In genomic region chr9:82353631-82354030, GRCh38 we compare ENCODE assay signal across 24 cellular contexts.
DNase-seq lines count a peak whose midpoint lies in the region; ATAC-seq, FAIRE-seq and TF ChIP-seq lines count a peak whose summit lies in the region.
"Had no signal": no experiment of that assay in that cellular context is flagged by ENCODE, and none has a peak within 500 bp of the region (broad histone marks: within the 10 kb centered on the region; RNA-seq: fewer than 3 reads in every experiment).

No MANE protein-coding gene starts in this region.

- in situ Hi-C loops in mammary epithelial cell (cut with MboI; ENCODE audit: low sequenced_read_pairs in 2 of 2): no loop called here

- no peak overlapping the region for H3K4me3 ChIP-seq in ACC112 (ENCODE audit: low read depth, low read length)
- H3K4me3 ChIP-seq in mammary epithelial cell (replicated peaks in 1 of 3; ENCODE audit: insufficient read depth in 1 of 3, low read depth in 2 of 3, low read length in 3 of 3): no peak overlapping the region
- H3K4me3 ChIP-seq in mesenchymal stem cell (ENCODE audit: insufficient read depth in 1 of 2, low read depth in 1 of 2, low read length in 2 of 2): no peak overlapping the region
- H3K4me3 ChIP-seq: BLaER1, PC-9 had no signal

- FAIRE-seq in GM12892 (lab: Jason Lieb, UNC): no peak

- no peak for ATAC-seq in HG03196 (IDR thresholded peaks at IDR 0.05; ENCODE audit: unreplicated experiment)

- BruUV-seq in mammary epithelial cell (replicated peaks; lab: Mats Ljungman, UMichigan): TSS peak; percentile 26

- H4K91ac ChIP-seq in mesenchymal stem cell (ENCODE audit: low read length): no peak overlapping the region

- H3K4me2 ChIP-seq in mammary epithelial cell (ENCODE audit: insufficient read depth, low read depth, low read length) (peak overlapping the region; percentile 3), mesenchymal stem cell (ENCODE audit: low read length, poor library complexity, severe bottlenecking) (no peak overlapping the region)
- H3K4me2 ChIP-seq: BLaER1, KMS-11, PC-9 had no signal

- intact Hi-C loops in mammary epithelial cell (cut with micrococcal nuclease): loop anchor here (1.0 to 10.0 kb wide), 2 partner anchors 21 to 61 kb away; no protein-coding TSS in a partner anchor

- no peak overlapping the region for H2BK12ac ChIP-seq in mesenchymal stem cell (ENCODE audit: low read length in 2 of 2)

- H4K20me1 ChIP-seq in mammary epithelial cell (ENCODE audit: insufficient read depth, low read length): no peaks in the 10 kb centered on the region
- H4K20me1 ChIP-seq: BLaER1 had no signal

- no peaks in the 10 kb centered on the region for H3K79me1 ChIP-seq in mesenchymal stem cell (replicated peaks; ENCODE audit: low read length, poor library complexity, severe bottlenecking)

- H3K79me2 ChIP-seq in ACC112 (ENCODE audit: control insufficient read depth, insufficient read depth, low read length, unreplicated experiment) (no peaks in the 10 kb centered on the region), mammary epithelial cell (ENCODE audit: insufficient read depth, low read length) (no peaks in the 10 kb centered on the region)

- CTCF ChIA-PET in mammary epithelial cell (lab: Charles Lee; ENCODE audit: low non-redundant PET): no interaction called here

- WGBS in mammary epithelial cell (ENCODE audit: low coverage, missing lambda C conversion rate): 0% methylated on average over 2 of the region's 2 CpGs
- WGBS in mesenchymal stem cell: 100% methylated on average over 1 of the region's 2 CpGs

- H2BK15ac ChIP-seq in mesenchymal stem cell (ENCODE audit: low read depth, poor library complexity, severe bottlenecking): no peak overlapping the region

- peak overlapping the region in 1 of 2 experiments; percentile 22 for H3K14ac ChIP-seq in mesenchymal stem cell (ENCODE audit: low read length in 2 of 2)

- H3K4me1 ChIP-seq in ACC112 (ENCODE audit: control insufficient read depth, insufficient read depth, low read length, unreplicated experiment) (peaks cover 17% of the 10 kb centered on the region), mammary epithelial cell (ENCODE audit: insufficient read depth, low read length) (peaks cover 37% of the 10 kb centered on the region), mesenchymal stem cell (ENCODE audit: control insufficient read depth, insufficient read depth, low read depth, low read length) (peaks cover 5% of the 10 kb centered on the region)
- H3K4me1 ChIP-seq: BLaER1 had no signal

- H3K36me3 ChIP-seq in ACC112 (ENCODE audit: insufficient read depth, low read length) (no peaks in the 10 kb centered on the region), mammary epithelial cell (ENCODE audit: insufficient read depth, low read length) (no peaks in the 10 kb centered on the region), mesenchymal stem cell (ENCODE audit: control insufficient read depth in 1 of 2, insufficient read depth in 2 of 2, low read depth in 1 of 2, low read length in 2 of 2) (no peaks in the 10 kb centered on the region)
- H3K36me3 ChIP-seq: BLaER1 had no signal

- TF ChIP-seq POLR2A in GM12892 (IDR thresholded peaks at IDR 0.05; ENCODE audit: low read depth, low read length): no peak

- no peak overlapping the region for H2BK120ac ChIP-seq in mesenchymal stem cell (ENCODE audit: low read depth, low read length)

- H3K27me3 ChIP-seq in ACC112 (ENCODE audit: insufficient read depth, low read length) (no peaks in the 10 kb centered on the region), mammary epithelial cell (ENCODE audit: insufficient read depth, low read length) (no peaks in the 10 kb centered on the region), mesenchymal stem cell (ENCODE audit: control insufficient read depth in 1 of 2, insufficient read depth in 1 of 2, low read length in 2 of 2) (no peaks in the 10 kb centered on the region)
- H3K27me3 ChIP-seq: BLaER1 had no signal

- peak overlapping the region; percentile 33 for H2AK5ac ChIP-seq in mesenchymal stem cell (ENCODE audit: low read length, severe bottlenecking)

- dilution Hi-C loops in mammary epithelial cell (cut with HindIII; ENCODE audit: low sequenced_read_pairs): no loop called here

- peak; percentile 11 for DNase-seq in NCI-H226
- no peak for DNase-seq in mammary epithelial cell
- no peak for DNase-seq in mesenchymal stem cell
- DNase-seq in GM12892 (ENCODE audit: insufficient read length): no peak
- no peak for DNase-seq in OCI-M1 (lab: John Stamatoyannopoulos, UW)
- DNase-seq in kidney tubule cell (ENCODE audit: low spot score): no peak
- DNase-seq: CD4-positive, CD25-positive, alpha-beta regulatory T cell; DMS153; DND-41; H9; NCI-H1092; NCI-H1417 treated with DMSO at 0.1 percent for 48 hours; NCI-H1694 treated with DMSO at 0.1 percent for 48 hours; NCI-H2171 treated with DMSO at 0.1 percent for 48 hours; NCI-H446; NCI-H524 treated with DMSO at 0.1 percent for 48 hours; NCI-H774; PC-9; SHP77; SW 1271 had no signal

- H3K4ac ChIP-seq in mesenchymal stem cell (ENCODE audit: low read depth in 1 of 2, low read length in 2 of 2): no peak overlapping the region

- no peak overlapping the region for H2BK5ac ChIP-seq in mesenchymal stem cell (ENCODE audit: low read depth, low read length, poor library complexity, severe bottlenecking)

- peak overlapping the region; percentile 66 for H3K27ac ChIP-seq in ACC112 (ENCODE audit: low read depth, low read length)
- peak overlapping the region; percentile 83 for H3K27ac ChIP-seq in mammary epithelial cell (ENCODE audit: insufficient read depth, low read depth, low read length)
- no peak overlapping the region for H3K27ac ChIP-seq in mesenchymal stem cell (ENCODE audit: low read length, poor library complexity, severe bottlenecking)
- H3K27ac ChIP-seq: BLaER1, KMS-11, PC-9 had no signal

- H3K9me3 ChIP-seq in mammary epithelial cell (replicated peaks; ENCODE audit: insufficient read depth, low read length): no peaks in the 10 kb centered on the region
- H3K9me3 ChIP-seq in mesenchymal stem cell (ENCODE audit: control insufficient read depth, low read length): peaks cover 11% of the 10 kb centered on the region
- H3K9me3 ChIP-seq: BLaER1 had no signal

- no peak overlapping the region for H3K18ac ChIP-seq in mesenchymal stem cell (ENCODE audit: low read depth in 1 of 2, low read length in 2 of 2)

- no peak overlapping the region for H4K8ac ChIP-seq in mesenchymal stem cell (ENCODE audit: low read length)

- H2AFZ ChIP-seq in ACC112 (ENCODE audit: low read length, unreplicated experiment): no peak overlapping the region
- peak overlapping the region; percentile 65 for H2AFZ ChIP-seq in mammary epithelial cell (ENCODE audit: low read depth, low read length)
- H2AFZ ChIP-seq in mesenchymal stem cell (ENCODE audit: low read depth, low read length): no peak overlapping the region
- H2AFZ ChIP-seq: PC-9 had no signal

- no peak for TF ChIP-seq CTCF in mammary epithelial cell (conservative IDR thresholded peaks at IDR 0.05 in 1 of 2, IDR thresholded peaks at IDR 0.05 in 1 of 2; ENCODE audit: extremely low read depth in 1 of 2, insufficient read depth in 1 of 2, low read depth in 1 of 2, low read length in 2 of 2)

- H3K9ac ChIP-seq in mammary epithelial cell (ENCODE audit: insufficient read depth, low read length) (no peak overlapping the region), mesenchymal stem cell (ENCODE audit: low read length) (no peak overlapping the region)
- H3K9ac ChIP-seq: BLaER1, KMS-11 had no signal

- no peak overlapping the region for H3K23ac ChIP-seq in mesenchymal stem cell (ENCODE audit: low read length in 2 of 2)
